9 cellular contexts compared by ENCODE assay signal in genomic region chr19:51514866-51515481, GRCh38. TPM values are rescaled to one million over a fixed set of nuclear protein-coding genes. Genes with fewer than 3 reads are reported as not detected.
DNase-seq lines count a peak whose midpoint lies in the region; ATAC-seq and FAIRE-seq lines count a peak whose summit lies in the region.
"Had no signal": no experiment of that assay in that cellular context is flagged by ENCODE, and none has a peak within 500 bp of the region (broad histone marks: within the 10 kb centered on the region; RNA-seq: fewer than 3 reads in every experiment).

No MANE protein-coding gene starts in this region.

- FAIRE-seq in urothelium cell line (lab: Jason Lieb, UNC): no peak

- DNase-seq in NCI-H1436 (lab: John Stamatoyannopoulos, UW) (peak; percentile 28), NCI-H1436 treated with DMSO at 0.1 percent for 48 hours (lab: John Stamatoyannopoulos, UW) (no peak), HS-27A (ENCODE audit: low read depth) (peak; percentile 8), OCI-M2 (lab: John Stamatoyannopoulos, UW; ENCODE audit: unreplicated experiment) (peak; percentile 77), cerebellar cortex (ENCODE audit: low spot score) (peak; percentile 59), lung microvascular endothelial cell (ENCODE audit: low read depth in 2 of 2) (peak; percentile 61 to 68), urothelium cell line (ENCODE audit: low spot score) (peak; percentile 61)

- ATAC-seq in GM21526 (IDR thresholded peaks at IDR 0.05; ENCODE audit: low FRiP score, unreplicated experiment): no peak

RNA-seq across cellular contexts. Expression of gene SIGLEC12, which starts 13.4 kb away (rescaled TPM):
- total RNA-seq in lung microvascular endothelial cell: not detected in 2 replicates

RNA-seq across cellular contexts. Expression of gene SIGLEC6, which starts 16.5 kb away (rescaled TPM):
- not detected in 2 replicates for total RNA-seq in lung microvascular endothelial cell
- total RNA-seq: CD8-positive, alpha-beta memory T cell had no signal

RNA-seq across cellular contexts. Expression of gene CEACAM18, which starts 36.6 kb away (rescaled TPM):
- not detected in 2 replicates for total RNA-seq in lung microvascular endothelial cell
- total RNA-seq: CD8-positive, alpha-beta memory T cell had no signal

RNA-seq across cellular contexts. Expression of gene ZNF175, which starts 56.1 kb away (rescaled TPM):
- 2.4 and 3.4 TPM in 2 replicates for total RNA-seq in lung microvascular endothelial cell

RNA-seq across cellular contexts. Expression of gene SIGLEC8, which starts 56.7 kb away (rescaled TPM):
- total RNA-seq in lung microvascular endothelial cell: not detected in 2 replicates
- total RNA-seq: CD8-positive, alpha-beta memory T cell had no signal
